12 cellular contexts compared by ENCODE assay signal in genomic region chr6:22149081-22149480, GRCh38.
DNase-seq lines count a peak whose midpoint lies in the region; ATAC-seq and TF ChIP-seq lines count a peak whose summit lies in the region.
"Had no signal": no experiment of that assay in that cellular context is flagged by ENCODE, and none has a peak within 500 bp of the region (broad histone marks: within the 10 kb centered on the region; RNA-seq: fewer than 3 reads in every experiment).

No MANE protein-coding gene starts in this region.

- H3K4me1 Mint-ChIP-seq in CD4-positive, alpha-beta memory T cell: peaks cover 0 to 5% (median 0%) of the 10 kb centered on the region in 4 donors

- CTCF ChIA-PET in CD4-positive, alpha-beta memory T cell (lab: Charles Lee; ENCODE audit: partially characterized antibody): no interaction called here

- no peak overlapping the region for H3K4me3 Mint-ChIP-seq in CD4-positive, alpha-beta memory T cell
- H3K4me3 Mint-ChIP-seq: CD8-positive, alpha-beta memory T cell; naive B cell had no signal

- H3K27ac ChIP-seq in KOPT-K1 (ENCODE audit: low read depth, low read length, poor library complexity, severe bottlenecking): peak overlapping the region; percentile 100
- H3K27ac ChIP-seq in SJCRH30: peak overlapping the region; percentile 93
- no peak overlapping the region for H3K27ac ChIP-seq in CD4-positive, alpha-beta memory T cell (ENCODE audit: low read depth, low read length)
- H3K27ac ChIP-seq in foreskin keratinocyte: no peak overlapping the region

- DNase-seq in BE2C: no peak
- DNase-seq in SJCRH30: peak; percentile 44 to 71
- DNase-seq in medulla oblongata (ENCODE audit: extremely low spot score): peak; percentile 56
- DNase-seq in CD4-positive, alpha-beta memory T cell: no peak
- DNase-seq in SKM-1 treated with dmso at 0.1 percent for 144 hours (lab: John Stamatoyannopoulos, UW; ENCODE audit: unreplicated experiment): no peak
- DNase-seq in foreskin keratinocyte: no peak
- no peak for DNase-seq in glomerular visceral epithelial cell (ENCODE audit: extremely low spot score)
- DNase-seq: naive B cell, NCI-H2171, T-helper 1 cell had no signal

- H3K4me3 ChIP-seq in BE2C (ENCODE audit: low read depth, low read length) (peak overlapping the region; percentile 90), SJCRH30 (peak overlapping the region; percentile 73)
- no peak overlapping the region for H3K4me3 ChIP-seq in CD4-positive, alpha-beta memory T cell (ENCODE audit: low read length in 2 of 2)

- no peaks in the 10 kb centered on the region for H3K36me3 ChIP-seq in BE2C
- H3K36me3 ChIP-seq in KOPT-K1 (ENCODE audit: insufficient read depth, low read length): peaks cover 28% of the 10 kb centered on the region
- H3K36me3 ChIP-seq in SJCRH30: no peaks in the 10 kb centered on the region
- no peaks in the 10 kb centered on the region for H3K36me3 ChIP-seq in CD4-positive, alpha-beta memory T cell (ENCODE audit: insufficient read depth, low read length)

- peaks cover 15% of the 10 kb centered on the region for H3K4me1 ChIP-seq in BE2C
- peaks cover 2% of the 10 kb centered on the region; the same call in 1 of the 2 replicates for H3K4me1 ChIP-seq in SJCRH30
- H3K4me1 ChIP-seq in CD4-positive, alpha-beta memory T cell (ENCODE audit: insufficient read depth, low read length): no peaks in the 10 kb centered on the region
- no peaks in the 10 kb centered on the region for H3K4me1 ChIP-seq in foreskin keratinocyte

- H3K27me3 Mint-ChIP-seq in CD4-positive, alpha-beta memory T cell: peaks cover 3 to 20% of the 10 kb centered on the region in 2 donors

- H3K36me3 Mint-ChIP-seq in CD4-positive, alpha-beta memory T cell: no peaks in the 10 kb centered on the region
- H3K36me3 Mint-ChIP-seq: CD8-positive, alpha-beta memory T cell; naive B cell had no signal

- intact Hi-C loops in CD4-positive, alpha-beta memory T cell (cut with micrococcal nuclease): no loop called here

- no peak overlapping the region for H3K27ac Mint-ChIP-seq in CD4-positive, alpha-beta memory T cell
- H3K27ac Mint-ChIP-seq: CD8-positive, alpha-beta memory T cell had no signal

- H3K9me3 ChIP-seq in BE2C: no peaks in the 10 kb centered on the region
- no peaks in the 10 kb centered on the region for H3K9me3 ChIP-seq in KOPT-K1 (ENCODE audit: insufficient read depth, low read length, poor library complexity, severe bottlenecking)
- H3K9me3 ChIP-seq in SJCRH30 (replicated peaks): no peaks in the 10 kb centered on the region
- no peaks in the 10 kb centered on the region for H3K9me3 ChIP-seq in CD4-positive, alpha-beta memory T cell (ENCODE audit: control insufficient read depth in 1 of 2, low read length in 2 of 2)

- H3K27me3 ChIP-seq in BE2C: no peaks in the 10 kb centered on the region
- H3K27me3 ChIP-seq in SJCRH30: no peaks in the 10 kb centered on the region
- H3K27me3 ChIP-seq in CD4-positive, alpha-beta memory T cell (ENCODE audit: insufficient read depth, low read length): no peaks in the 10 kb centered on the region
- no peaks in the 10 kb centered on the region for H3K27me3 ChIP-seq in foreskin keratinocyte

- ATAC-seq in foreskin keratinocyte: no peak

- H3K9me3 Mint-ChIP-seq in CD4-positive, alpha-beta memory T cell: peaks cover 0 to 6% (median 0%) of the 10 kb centered on the region in 8 donors
- H3K9me3 Mint-ChIP-seq: naive B cell had no signal

- POLR2A ChIA-PET in CD4-positive, alpha-beta memory T cell (lab: Charles Lee; ENCODE audit: partially characterized antibody): no interaction called here

- no peak for TF ChIP-seq CTCF in BE2C (IDR thresholded peaks at IDR 0.05; ENCODE audit: low read depth, low read length)
- no peak for TF ChIP-seq CTCF in foreskin keratinocyte (conservative IDR thresholded peaks at IDR 0.05)

Comparison
In these comparisons a context has a peak if more than half of its experiments do, and no peak if none do; other contexts are left out.
1. DNase-seq: peak in SJCRH30 (2 of 2) and medulla oblongata (single experiment); none in BE2C (single experiment), CD4-positive, alpha-beta memory T cell (0 of 5), SKM-1 treated with dmso at 0.1 percent for 144 hours (single experiment), foreskin keratinocyte (0 of 2) and glomerular visceral epithelial cell (single experiment).
2. H3K4me3 ChIP-seq: peak in BE2C (single experiment) and SJCRH30 (single experiment); none in CD4-positive, alpha-beta memory T cell (0 of 2).
3. H3K27ac ChIP-seq: peak in KOPT-K1 (single experiment) and SJCRH30 (single experiment); none in CD4-positive, alpha-beta memory T cell (single experiment) and foreskin keratinocyte (single experiment).